2 cellular contexts compared by ENCODE assay signal in genomic region chr2:218357194-218358177, GRCh38.
TF ChIP-seq lines count a peak whose summit lies in the region.

No MANE protein-coding gene starts in this region.

TF ChIP-seq in HEK293T, 16 proteins besides CTCF, POLR2A, EP300 and RAD21 (continued from another document):
- TF ChIP-seq, protein P1, sequence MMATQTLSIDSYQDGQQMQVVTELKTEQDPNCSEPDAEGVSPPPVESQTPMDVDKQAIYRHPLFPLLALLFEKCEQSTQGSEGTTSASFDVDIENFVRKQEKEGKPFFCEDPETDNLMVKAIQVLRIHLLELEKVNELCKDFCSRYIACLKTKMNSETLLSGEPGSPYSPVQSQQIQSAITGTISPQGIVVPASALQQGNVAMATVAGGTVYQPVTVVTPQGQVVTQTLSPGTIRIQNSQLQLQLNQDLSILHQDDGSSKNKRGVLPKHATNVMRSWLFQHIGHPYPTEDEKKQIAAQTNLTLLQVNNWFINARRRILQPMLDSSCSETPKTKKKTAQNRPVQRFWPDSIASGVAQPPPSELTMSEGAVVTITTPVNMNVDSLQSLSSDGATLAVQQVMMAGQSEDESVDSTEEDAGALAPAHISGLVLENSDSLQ (IDR thresholded peaks at IDR 0.05) = no peak

TF ChIP-seq in WTC11, 78 proteins besides CTCF, POLR2A, EP300 and RAD21 (continued from another document):
- TF ChIP-seq FOXP4 (CRISPR knock-in tag; IDR thresholded peaks at IDR 0.05) (no peak), ZNF263 (CRISPR knock-in tag; IDR thresholded peaks at IDR 0.05; ENCODE audit: low read depth) (no peak), JUN (CRISPR knock-in tag; IDR thresholded peaks at IDR 0.05) (no peak), ZNF219 (CRISPR knock-in tag; IDR thresholded peaks at IDR 0.05; ENCODE audit: borderline replicate concordance) (no peak), GRHL2 (CRISPR knock-in tag; IDR thresholded peaks at IDR 0.05; ENCODE audit: insufficient replicate concordance, severe bottlenecking) (no peak), ZNF512 (CRISPR knock-in tag; IDR thresholded peaks at IDR 0.05; ENCODE audit: borderline replicate concordance) (no peak), ZBTB43 (CRISPR knock-in tag; IDR thresholded peaks at IDR 0.05) (no peak), TEAD1 (CRISPR knock-in tag; IDR thresholded peaks at IDR 0.05) (no peak), NFATC4 (CRISPR knock-in tag; IDR thresholded peaks at IDR 0.05) (no peak)
- TF ChIP-seq, protein P2, sequence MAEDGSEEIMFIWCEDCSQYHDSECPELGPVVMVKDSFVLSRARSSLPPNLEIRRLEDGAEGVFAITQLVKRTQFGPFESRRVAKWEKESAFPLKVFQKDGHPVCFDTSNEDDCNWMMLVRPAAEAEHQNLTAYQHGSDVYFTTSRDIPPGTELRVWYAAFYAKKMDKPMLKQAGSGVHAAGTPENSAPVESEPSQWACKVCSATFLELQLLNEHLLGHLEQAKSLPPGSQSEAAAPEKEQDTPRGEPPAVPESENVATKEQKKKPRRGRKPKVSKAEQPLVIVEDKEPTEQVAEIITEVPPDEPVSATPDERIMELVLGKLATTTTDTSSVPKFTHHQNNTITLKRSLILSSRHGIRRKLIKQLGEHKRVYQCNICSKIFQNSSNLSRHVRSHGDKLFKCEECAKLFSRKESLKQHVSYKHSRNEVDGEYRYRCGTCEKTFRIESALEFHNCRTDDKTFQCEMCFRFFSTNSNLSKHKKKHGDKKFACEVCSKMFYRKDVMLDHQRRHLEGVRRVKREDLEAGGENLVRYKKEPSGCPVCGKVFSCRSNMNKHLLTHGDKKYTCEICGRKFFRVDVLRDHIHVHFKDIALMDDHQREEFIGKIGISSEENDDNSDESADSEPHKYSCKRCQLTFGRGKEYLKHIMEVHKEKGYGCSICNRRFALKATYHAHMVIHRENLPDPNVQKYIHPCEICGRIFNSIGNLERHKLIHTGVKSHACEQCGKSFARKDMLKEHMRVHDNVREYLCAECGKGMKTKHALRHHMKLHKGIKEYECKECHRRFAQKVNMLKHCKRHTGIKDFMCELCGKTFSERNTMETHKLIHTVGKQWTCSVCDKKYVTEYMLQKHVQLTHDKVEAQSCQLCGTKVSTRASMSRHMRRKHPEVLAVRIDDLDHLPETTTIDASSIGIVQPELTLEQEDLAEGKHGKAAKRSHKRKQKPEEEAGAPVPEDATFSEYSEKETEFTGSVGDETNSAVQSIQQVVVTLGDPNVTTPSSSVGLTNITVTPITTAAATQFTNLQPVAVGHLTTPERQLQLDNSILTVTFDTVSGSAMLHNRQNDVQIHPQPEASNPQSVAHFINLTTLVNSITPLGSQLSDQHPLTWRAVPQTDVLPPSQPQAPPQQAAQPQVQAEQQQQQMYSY (CRISPR knock-in tag; IDR thresholded peaks at IDR 0.05) = no peak
- TF ChIP-seq, protein P3, sequence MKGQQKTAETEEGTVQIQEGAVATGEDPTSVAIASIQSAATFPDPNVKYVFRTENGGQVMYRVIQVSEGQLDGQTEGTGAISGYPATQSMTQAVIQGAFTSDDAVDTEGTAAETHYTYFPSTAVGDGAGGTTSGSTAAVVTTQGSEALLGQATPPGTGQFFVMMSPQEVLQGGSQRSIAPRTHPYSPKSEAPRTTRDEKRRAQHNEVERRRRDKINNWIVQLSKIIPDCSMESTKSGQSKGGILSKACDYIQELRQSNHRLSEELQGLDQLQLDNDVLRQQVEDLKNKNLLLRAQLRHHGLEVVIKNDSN (CRISPR knock-in tag; IDR thresholded peaks at IDR 0.05) = no peak
